In the genomic region with DNA sequence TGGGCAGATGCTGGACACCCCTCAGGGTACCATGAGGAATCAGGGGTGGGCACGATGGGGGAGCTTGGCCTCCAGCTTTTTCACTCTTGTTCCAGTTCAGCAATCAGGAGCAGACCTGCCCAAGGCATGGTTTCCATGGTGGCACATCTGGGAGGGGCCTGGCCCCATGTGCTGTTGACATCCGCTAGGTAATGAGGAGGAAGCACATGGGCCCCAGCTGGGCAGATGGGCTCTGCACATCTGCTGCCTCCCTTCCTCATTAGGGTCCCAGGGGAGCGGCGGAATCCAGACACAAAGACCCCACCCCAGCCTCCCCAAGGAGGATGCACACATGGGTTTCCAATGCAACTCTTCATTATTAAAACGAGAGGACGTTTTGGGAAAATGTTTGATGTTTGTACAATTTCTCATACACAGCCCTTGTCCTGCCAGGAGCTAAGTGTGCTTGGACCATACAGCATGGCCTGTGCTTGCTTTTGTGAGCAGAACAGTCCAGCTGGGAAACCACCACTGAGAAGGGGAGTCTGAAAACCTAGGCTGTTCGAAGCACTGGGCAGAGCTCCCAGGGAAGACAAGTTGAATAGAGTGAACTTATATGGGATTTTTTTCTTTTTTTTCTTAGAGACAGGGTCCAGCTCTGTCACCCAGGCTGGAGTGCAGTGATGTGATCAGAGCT, we compare ENCODE assay signal across 11 cellular contexts. TPM values are rescaled to one million over a fixed set of nuclear protein-coding genes. Genes with fewer than 3 reads are reported as not detected.
DNase-seq lines count a peak whose midpoint lies in the region; ATAC-seq, FAIRE-seq and TF ChIP-seq lines count a peak whose summit lies in the region.
"Had no signal": no experiment of that assay in that cellular context is flagged by ENCODE, and none has a peak within 500 bp of the region (broad histone marks: within the 10 kb centered on the region; RNA-seq: fewer than 3 reads in every experiment).

No MANE protein-coding gene starts in this region.

- ATAC-seq in HG02642 (IDR thresholded peaks at IDR 0.05; ENCODE audit: poor library complexity, unreplicated experiment) (peak; percentile 50), omental fat pad (ENCODE audit: low FRiP score) (peak; percentile 13)

- H3K9ac ChIP-seq in BLaER1 treated with 17β-estradiol and CSF1 and Interleukin-3, amounts not matched to agents 10 nM and 100 nM: peak overlapping the region in 10 of 11 experiments; percentile 24 to 92 (median 83); a peak in 20 of 22 replicates
- H3K9ac ChIP-seq in colonic mucosa (ENCODE audit: low read depth in 2 of 2, low read length in 2 of 2): no peak overlapping the region

- no peak for TF ChIP-seq POLR2A in lower leg skin (IDR thresholded peaks at IDR 0.05)

- peak overlapping the region; percentile 14 to 99 (median 92); a peak in 21 of 22 replicates for H3K27ac ChIP-seq in BLaER1 treated with 17β-estradiol and CSF1 and Interleukin-3, amounts not matched to agents 10 nM and 100 nM
- peak overlapping the region; percentile 56 for H3K27ac ChIP-seq in colonic mucosa
- H3K27ac ChIP-seq: hepatocyte had no signal

- no peaks in the 10 kb centered on the region for H4K20me1 ChIP-seq in BLaER1 treated with 17β-estradiol and CSF1 and Interleukin-3, amounts not matched to agents 10 nM and 100 nM

- H3K4me2 ChIP-seq in BLaER1 treated with 17β-estradiol and CSF1 and Interleukin-3, amounts not matched to agents 10 nM and 100 nM: peak overlapping the region; percentile 62 to 93 (median 86)
- H3K4me2 ChIP-seq: hepatocyte had no signal

- FAIRE-seq in urothelium cell line (lab: Jason Lieb, UNC): no peak

- DNase-seq in colonic mucosa (no peak), omental fat pad (ENCODE audit: low spot score) (no peak), lower leg skin (ENCODE audit: low spot score in 2 of 2) (no peak), NCI-H774 (lab: John Stamatoyannopoulos, UW) (no peak), AG20443 (ENCODE audit: low spot score) (no peak), urothelium cell line (ENCODE audit: low spot score) (no peak)
- DNase-seq: CD4-positive, CD25-positive, alpha-beta regulatory T cell; MM.1S had no signal

- no peaks in the 10 kb centered on the region for H3K27me3 ChIP-seq in BLaER1 treated with 17β-estradiol and CSF1 and Interleukin-3, amounts not matched to agents 10 nM and 100 nM
- H3K27me3 ChIP-seq in colonic mucosa: no peaks in the 10 kb centered on the region
- H3K27me3 ChIP-seq: hepatocyte had no signal

- peaks cover 7 to 18% (median 11%) of the 10 kb centered on the region in 11 experiments; a peak in 17 of 22 replicates for H3K9me3 ChIP-seq in BLaER1 treated with 17β-estradiol and CSF1 and Interleukin-3, amounts not matched to agents 10 nM and 100 nM (replicated peaks in 1 of 11)
- H3K9me3 ChIP-seq in colonic mucosa: no peaks in the 10 kb centered on the region

- WGBS in lower leg skin, 2 donors: 55 to 73% methylated on average over 7 of the region's 7 CpGs

- peaks cover 43 to 62% (median 60%) of the 10 kb centered on the region in 10 experiments for H3K4me1 ChIP-seq in BLaER1 treated with 17β-estradiol and CSF1 and Interleukin-3, amounts not matched to agents 10 nM and 100 nM
- H3K4me1 ChIP-seq in colonic mucosa: no peaks in the 10 kb centered on the region

- peak overlapping the region in 7 of 10 experiments; percentile 13 to 48 (median 22); a peak in 8 of 20 replicates for H3K4me3 ChIP-seq in BLaER1 treated with 17β-estradiol and CSF1 and Interleukin-3, amounts not matched to agents 10 nM and 100 nM
- H3K4me3 ChIP-seq in colonic mucosa: no peak overlapping the region
- no peak overlapping the region for H3K4me3 ChIP-seq in lower leg skin (ENCODE audit: low read depth, poor library complexity, severe bottlenecking)
- H3K4me3 ChIP-seq: hepatocyte had no signal

- no peaks in the 10 kb centered on the region for H3K36me3 ChIP-seq in BLaER1 treated with 17β-estradiol and CSF1 and Interleukin-3, amounts not matched to agents 10 nM and 100 nM
- H3K36me3 ChIP-seq in colonic mucosa: no peaks in the 10 kb centered on the region

- TF ChIP-seq CTCF in colonic mucosa (IDR thresholded peaks at IDR 0.05) (no peak), omental fat pad (IDR thresholded peaks at IDR 0.05) (no peak), lower leg skin (IDR thresholded peaks at IDR 0.05) (no peak)

- intact Hi-C loops in colonic mucosa (cut with DNase I): no loop called here
- intact Hi-C loops in lower leg skin (cut with DNase I; ENCODE audit: low total_unique reads): no loop called here

RNA-seq across cellular contexts. Expression of gene FAM107B, which starts 23.7 kb away (rescaled TPM):
- total RNA-seq in colonic mucosa: 10 to 100 TPM; 36.3 to 71.5 TPM
- total RNA-seq in omental fat pad: 10 to 100 TPM; 27.3 to 77.5 (median 53.7) TPM
- 10 to 100 TPM; 28.3 to 52.7 (median 31.0) TPM for total RNA-seq in lower leg skin

Comparison
In these comparisons a context has a peak if more than half of its experiments do, and no peak if none do; other contexts are left out.
1. H3K4me3 ChIP-seq: peak in BLaER1 treated with 17β-estradiol and CSF1 and Interleukin-3, amounts not matched to agents 10 nM and 100 nM (7 of 10); none in colonic mucosa (single experiment) and lower leg skin (single experiment).
2. H3K9ac ChIP-seq: peak in BLaER1 treated with 17β-estradiol and CSF1 and Interleukin-3, amounts not matched to agents 10 nM and 100 nM (10 of 11); none in colonic mucosa (0 of 2).